In the genomic region with DNA sequence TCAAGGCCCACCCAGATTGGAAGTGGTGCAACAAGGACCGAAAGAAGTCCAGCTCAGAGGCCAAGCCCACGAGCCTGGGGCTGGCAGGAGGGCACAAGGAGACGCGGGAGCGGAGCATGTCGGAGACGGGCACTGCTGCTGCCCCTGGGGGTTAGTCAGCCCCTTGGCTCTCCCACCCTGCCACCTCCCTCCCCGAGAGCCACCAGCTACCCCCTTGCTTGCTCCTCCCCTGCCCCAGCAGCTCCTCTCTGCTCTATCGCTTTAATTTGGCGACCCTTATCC, we compare ENCODE assay signal across 23 cellular contexts. TPM values are rescaled to one million over a fixed set of nuclear protein-coding genes. Genes with fewer than 3 reads are reported as not detected.
"Had no signal": no experiment of that assay in that cellular context is flagged by ENCODE, and none has a peak within 500 bp of the region (broad histone marks: within the 10 kb centered on the region; RNA-seq: fewer than 3 reads in every experiment).

No MANE protein-coding gene starts in this region.

- H3K27ac Mint-ChIP-seq: dendritic cell treated with granulocyte-macrophage colony-stimulating factor and Interleukin-4, amounts not matched to agents 40 ng/mL and 50 ng/mL, for 4 days; stimulated activated effector memory CD8-positive, alpha-beta T cell treated with anti-CD3 and anti-CD28 coated beads, Interleukin-12 subunit alpha, Interleukin-12 subunit beta, amount 100 ng/mL, for 72 hours; type B pancreatic cell had no signal

- H3K9me3 ChIP-seq: esophagus squamous epithelium, psoas muscle, suprapubic skin, thyroid gland, uterus had no signal

- DNase-seq: effector memory CD8-positive, alpha-beta T cell; esophagus squamous epithelium; foreskin fibroblast; head of caudate nucleus; hypothalamus; kidney glomerular epithelial cell; mesendoderm; naive B cell; retina; stimulated activated CD8-positive, alpha-beta memory T cell treated with anti-CD3 and anti-CD28 coated beads, Interleukin-4, amount 100 ng/mL, for 48 hours; stimulated activated naive CD8-positive, alpha-beta T cell treated with anti-CD3 and anti-CD28 coated beads, Interleukin-15, Interleukin-2, amounts not matched to agents 100 U/mL and 50 U/mL, for 24 hours; thyroid gland; uterus had no signal

- H3K36me3 ChIP-seq: uterus had no signal

- H3K27me3 Mint-ChIP-seq: dendritic cell treated with granulocyte-macrophage colony-stimulating factor and Interleukin-4, amounts not matched to agents 40 ng/mL and 50 ng/mL, for 4 days; effector memory CD8-positive, alpha-beta T cell; naive B cell; type B pancreatic cell had no signal

- H3K27me3 ChIP-seq: esophagus squamous epithelium, suprapubic skin, thyroid gland, uterus had no signal

- ATAC-seq: effector memory CD8-positive, alpha-beta T cell; psoas muscle; sciatic nerve; stimulated activated effector memory CD8-positive, alpha-beta T cell treated with anti-CD3 and anti-CD28 coated beads, Interleukin-12 subunit alpha, Interleukin-12 subunit beta, amount 100 ng/mL, for 72 hours; stimulated activated naive CD8-positive, alpha-beta T cell treated with anti-CD3 and anti-CD28 coated beads, Interleukin-15, Interleukin-2, amounts not matched to agents 100 U/mL and 50 U/mL, for 24 hours had no signal

- H3K9me3 Mint-ChIP-seq: dendritic cell treated with granulocyte-macrophage colony-stimulating factor and Interleukin-4, amounts not matched to agents 40 ng/mL and 50 ng/mL, for 4 days; effector memory CD8-positive, alpha-beta T cell; naive B cell; nephron; stimulated activated effector memory CD8-positive, alpha-beta T cell treated with anti-CD3 and anti-CD28 coated beads, Interleukin-12 subunit alpha, Interleukin-12 subunit beta, amount 100 ng/mL, for 72 hours; type B pancreatic cell had no signal

- H3K27ac ChIP-seq: psoas muscle, suprapubic skin, thyroid gland, uterus had no signal

- H3K4me3 Mint-ChIP-seq: dendritic cell treated with granulocyte-macrophage colony-stimulating factor and Interleukin-4, amounts not matched to agents 40 ng/mL and 50 ng/mL, for 4 days; effector memory CD8-positive, alpha-beta T cell; stimulated activated effector memory CD8-positive, alpha-beta T cell treated with anti-CD3 and anti-CD28 coated beads, Interleukin-12 subunit alpha, Interleukin-12 subunit beta, amount 100 ng/mL, for 72 hours; type B pancreatic cell had no signal

- H3K4me3 ChIP-seq: esophagus squamous epithelium, psoas muscle, suprapubic skin, thyroid gland, uterus had no signal

RNA-seq across cellular contexts. Expression of gene PRR19, which starts 14.2 kb away (rescaled TPM):
- total RNA-seq: skeletal muscle tissue had no signal

RNA-seq across cellular contexts. Expression of gene TMEM145, which starts 25.3 kb away (rescaled TPM):
- total RNA-seq: esophagus squamous epithelium, lung microvascular endothelial cell, osteoblast, sciatic nerve had no signal
